ENCODE assay signal across 19 cellular contexts in genomic region chr4:1210241-1210841, GRCh38. TPM values are rescaled to one million over a fixed set of nuclear protein-coding genes. Genes with fewer than 3 reads are reported as not detected.
DNase-seq lines count a peak whose midpoint lies in the region; ATAC-seq and TF ChIP-seq lines count a peak whose summit lies in the region.
"Had no signal": no experiment of that assay in that cellular context is flagged by ENCODE, and none has a peak within 500 bp of the region (broad histone marks: within the 10 kb centered on the region; RNA-seq: fewer than 3 reads in every experiment).

No MANE protein-coding gene starts in this region.

- H3K27ac ChIP-seq in right cardiac atrium (ENCODE audit: low read length) (peak overlapping the region; percentile 12), vagina (peak overlapping the region; percentile 83)
- H3K27ac ChIP-seq: A549, HL-60, neutrophil had no signal

- H3K4me3 ChIP-seq in right cardiac atrium (ENCODE audit: low read length) (no peak overlapping the region), vagina (peak overlapping the region in 1 of 2 donors; percentile 21)
- H3K4me3 ChIP-seq: A549 had no signal

- ATAC-seq in Right ventricle myocardium superior (ENCODE audit: poor library complexity) (no peak), left ventricle myocardium superior (no peak), right cardiac atrium (peak; percentile 1 to 4)
- ATAC-seq: A549; activated CD8-positive, alpha-beta T cell treated with anti-CD3 and anti-CD28 coated beads, Interleukin-2, amount 10 ng/mL, durations not matched to agents 7 days and 5 days; SK-N-SH treated with all-trans-retinoic acid at 6 μM for 48 hours; stimulated activated naive CD8-positive, alpha-beta T cell treated with anti-CD3 and anti-CD28 coated beads, Interleukin-15, amount 100 ng/mL, for 72 hours had no signal

- H3K4me1 ChIP-seq in right cardiac atrium (ENCODE audit: control insufficient read depth, insufficient read depth, low read length) (peaks cover 17% of the 10 kb centered on the region), vagina (peaks cover 100% of the 10 kb centered on the region)
- H3K4me1 ChIP-seq: A549 had no signal

- peaks cover 0 to 24% of the 10 kb centered on the region in 2 donors for H3K36me3 ChIP-seq in vagina

- no peaks in the 10 kb centered on the region for H3K27me3 ChIP-seq in right cardiac atrium (ENCODE audit: control insufficient read depth, insufficient read depth)
- no peaks in the 10 kb centered on the region for H3K27me3 ChIP-seq in vagina
- H3K27me3 ChIP-seq: dorsolateral prefrontal cortex, neutrophil had no signal

- TF ChIP-seq CTCF in vagina (IDR thresholded peaks at IDR 0.05), result no peak

- intact Hi-C loops in Right ventricle myocardium superior (cut with DNase I) (no loop called here), left ventricle myocardium superior (cut with micrococcal nuclease) (no loop called here), right cardiac atrium (cut with DNase I) (no loop called here), posterior vena cava (cut with DNase I) (no loop called here), vagina (cut with DNase I) (no loop called here)

- WGBS in right cardiac atrium, result 66% methylated on average over 22 of the region's 22 CpGs

- TF ChIP-seq POLR2A in vagina (IDR thresholded peaks at IDR 0.05), result no peak

- peak; percentile 39 for DNase-seq in Right ventricle myocardium superior
- DNase-seq in left ventricle myocardium superior, result no peak
- peak in 2 of 3 donors; percentile 61 to 73 for DNase-seq in right cardiac atrium
- DNase-seq in posterior vena cava (ENCODE audit: low spot score), result peak; percentile 50
- DNase-seq in vagina (ENCODE audit: extremely low spot score in 2 of 2), result no peak
- DNase-seq in H4 (ENCODE audit: low spot score), result no peak
- no peak for DNase-seq in NCI-H2196 treated with DMSO at 0.1 percent for 48 hours (lab: John Stamatoyannopoulos, UW; ENCODE audit: unreplicated experiment)
- DNase-seq in nucleus accumbens (lab: John Stamatoyannopoulos, UW), result no peak
- DNase-seq: activated CD8-positive, alpha-beta T cell treated with anti-CD3 and anti-CD28 coated beads, Interleukin-2, amount 10 ng/mL, durations not matched to agents 7 days and 5 days; Karpas-422; NCI-H1417 treated with DMSO at 0.1 percent for 48 hours; NCI-H446 treated with DMSO at 0.1 percent for 48 hours; stimulated activated CD4-positive, alpha-beta T cell treated with anti-CD3 and anti-CD28 coated beads, Interleukin-12 subunit alpha, Interleukin-12 subunit beta, amount 100 ng/mL, for 4 hours; stimulated activated naive CD8-positive, alpha-beta T cell treated with anti-CD3 and anti-CD28 coated beads, Interleukin-15, amount 100 ng/mL, for 72 hours had no signal

- H3K9me3 ChIP-seq in right cardiac atrium (ENCODE audit: control insufficient read depth, low read length) (no peaks in the 10 kb centered on the region), vagina (no peaks in the 10 kb centered on the region)
- H3K9me3 ChIP-seq: A549, neutrophil had no signal

RNA-seq across cellular contexts. Expression of gene SPON2, which starts 38.0 kb away (rescaled TPM):
- total RNA-seq in Right ventricle myocardium superior (15.6 TPM), left ventricle myocardium superior (22.8 TPM), right cardiac atrium (10 to 100 TPM; 12.2 to 27.4 (median 14.2) TPM), posterior vena cava (10 to 100 TPM; 18.1 to 63.3 TPM), vagina (72.2 TPM)
- polyA plus RNA-seq in right cardiac atrium, result 9.6 TPM
- 4.5 and 12.0 TPM in 2 replicates for total RNA-seq in H4 (2014; rRNA removed; shearing (Covaris generic))

RNA-seq across cellular contexts. Expression of gene CTBP1, which starts 38.6 kb away (rescaled TPM):
- total RNA-seq in Right ventricle myocardium superior (133 TPM), left ventricle myocardium superior (133 TPM), right cardiac atrium (100 to 1,000 TPM; 123 to 145 (median 134) TPM), posterior vena cava (100 to 1,000 TPM; 109 to 113 TPM), vagina (93.1 TPM)
- 119 TPM for polyA plus RNA-seq in right cardiac atrium
- total RNA-seq in H4 (2014; rRNA removed; shearing (Covaris generic)), result 81.0 and 106 TPM in 2 replicates

Comparison
In these comparisons a context has a peak if more than half of its experiments do, and no peak if none do; other contexts are left out.
1. ATAC-seq: peak in right cardiac atrium (2 of 2); none in Right ventricle myocardium superior (single experiment) and left ventricle myocardium superior (single experiment).
2. DNase-seq: peak in Right ventricle myocardium superior (single experiment), right cardiac atrium (2 of 3) and posterior vena cava (single experiment); none in left ventricle myocardium superior (single experiment), vagina (0 of 2), H4 (single experiment), NCI-H2196 treated with DMSO at 0.1 percent for 48 hours (single experiment) and nucleus accumbens (0 of 56).